9 cellular contexts compared by ENCODE assay signal in the genomic region with DNA sequence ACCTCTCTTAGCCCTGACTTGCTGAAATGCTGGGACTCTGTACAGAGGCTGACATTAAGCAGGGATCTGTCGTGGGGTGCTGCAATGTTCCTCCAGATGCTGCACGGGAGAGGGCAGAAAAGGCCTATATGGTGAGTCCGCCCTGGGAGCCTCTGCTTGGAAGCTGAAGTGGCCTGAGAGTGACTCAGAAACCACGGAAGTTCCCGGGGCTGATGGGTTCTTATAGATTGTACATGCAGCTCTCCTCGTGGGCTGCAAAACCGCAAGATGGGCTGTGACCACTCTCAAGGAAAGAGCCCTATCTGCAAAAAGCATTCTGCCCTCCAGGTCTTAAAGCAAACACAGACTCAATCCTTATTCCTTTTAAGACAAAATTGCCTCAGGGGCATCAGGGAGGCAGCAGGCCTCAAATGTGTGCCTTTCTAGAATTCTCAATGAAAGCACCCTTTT. TPM values are rescaled to one million over a fixed set of nuclear protein-coding genes. Genes with fewer than 3 reads are reported as not detected.
DNase-seq lines count a peak whose midpoint lies in the region; ATAC-seq lines count a peak whose summit lies in the region.
"Had no signal": no experiment of that assay in that cellular context is flagged by ENCODE, and none has a peak within 500 bp of the region (broad histone marks: within the 10 kb centered on the region; RNA-seq: fewer than 3 reads in every experiment).

No MANE protein-coding gene starts in this region.

- DNase-seq in ELR (ENCODE audit: low read depth) (peak; percentile 96), HUDEP-2 (lab: John Stamatoyannopoulos, UW; ENCODE audit: unreplicated experiment in 76 of 76) (peak in 74 of 76 experiments; percentile 38 to 93 (median 79)), mucosa of gallbladder (ENCODE audit: low spot score) (peak; percentile 26), NCI-H510A (lab: John Stamatoyannopoulos, UW) (no peak)
- peak; percentile 25 for DNase-seq in activated naive CD8-positive, alpha-beta T cell treated with anti-CD3 and anti-CD28 coated beads for 36 hours
- no peak for DNase-seq in activated CD4-positive, alpha-beta T cell treated with anti-CD3 and anti-CD28 coated beads, Interleukin-2, amount 50 U/mL, for 1 hour
- DNase-seq in stimulated activated CD4-positive, alpha-beta T cell treated with anti-CD3 and anti-CD28 coated beads, Interleukin-12 subunit alpha, Interleukin-12 subunit beta, amount 100 ng/mL, for 4 hours = no peak
- DNase-seq: left cardiac atrium had no signal

- H3K4me1 Mint-ChIP-seq in activated naive CD8-positive, alpha-beta T cell treated with anti-CD3 and anti-CD28 coated beads for 36 hours = peaks cover 14% of the 10 kb centered on the region

- no peaks in the 10 kb centered on the region for H3K9me3 Mint-ChIP-seq in activated naive CD8-positive, alpha-beta T cell treated with anti-CD3 and anti-CD28 coated beads for 36 hours

- no peak overlapping the region for H3K4me3 Mint-ChIP-seq in activated naive CD8-positive, alpha-beta T cell treated with anti-CD3 and anti-CD28 coated beads for 36 hours

- peaks cover 4% of the 10 kb centered on the region for H3K27me3 Mint-ChIP-seq in activated naive CD8-positive, alpha-beta T cell treated with anti-CD3 and anti-CD28 coated beads for 36 hours

- no peak overlapping the region for H3K27ac Mint-ChIP-seq in activated naive CD8-positive, alpha-beta T cell treated with anti-CD3 and anti-CD28 coated beads for 36 hours

- no peaks in the 10 kb centered on the region for H3K36me3 Mint-ChIP-seq in activated naive CD8-positive, alpha-beta T cell treated with anti-CD3 and anti-CD28 coated beads for 36 hours

- no peak for ATAC-seq in HG03135 (IDR thresholded peaks at IDR 0.05; ENCODE audit: unreplicated experiment)
- ATAC-seq: left cardiac atrium had no signal

RNA-seq across cellular contexts. Expression of gene SLC43A3, which starts 5.8 kb away (rescaled TPM):
- total RNA-seq in activated naive CD8-positive, alpha-beta T cell treated with anti-CD3 and anti-CD28 coated beads for 36 hours = 100 to 1,000 TPM; 331 to 348 TPM
- 39.5 TPM for total RNA-seq in mucosa of gallbladder

RNA-seq across cellular contexts. Expression of gene RTN4RL2, which starts 27.6 kb away (rescaled TPM):
- total RNA-seq in activated naive CD8-positive, alpha-beta T cell treated with anti-CD3 and anti-CD28 coated beads for 36 hours = under 1 TPM; 0.43 to 0.44 TPM
- total RNA-seq in mucosa of gallbladder = 19.2 TPM

RNA-seq across cellular contexts. Expression of gene PRG2, which starts 42.3 kb away (rescaled TPM):
- total RNA-seq in activated naive CD8-positive, alpha-beta T cell treated with anti-CD3 and anti-CD28 coated beads for 36 hours = 1 to 10 TPM in 1 of 2 experiments, under 1 TPM in 1; 0.54 to 2.1 TPM
- 0.26 TPM for total RNA-seq in mucosa of gallbladder
- total RNA-seq: left cardiac atrium had no signal

RNA-seq across cellular contexts. Expression of gene PRG3, which starts 51.8 kb away (rescaled TPM):
- total RNA-seq in activated naive CD8-positive, alpha-beta T cell treated with anti-CD3 and anti-CD28 coated beads for 36 hours = not detected
- total RNA-seq in mucosa of gallbladder = not detected
- total RNA-seq: left cardiac atrium had no signal

Comparison
In these comparisons a context has a peak if more than half of its experiments do, and no peak if none do; other contexts are left out.
1. DNase-seq: peak in ELR (single experiment), HUDEP-2 (74 of 76), activated naive CD8-positive, alpha-beta T cell treated with anti-CD3 and anti-CD28 coated beads for 36 hours (single experiment) and mucosa of gallbladder (single experiment); none in activated CD4-positive, alpha-beta T cell treated with anti-CD3 and anti-CD28 coated beads, Interleukin-2, amount 50 U/mL, for 1 hour (single experiment), NCI-H510A (single experiment) and stimulated activated CD4-positive, alpha-beta T cell treated with anti-CD3 and anti-CD28 coated beads, Interleukin-12 subunit alpha, Interleukin-12 subunit beta, amount 100 ng/mL, for 4 hours (single experiment).
2. RNA of gene RTN4RL2, which starts 27.6 kb away (total RNA-seq): 19.2 TPM in mucosa of gallbladder (single experiment); 0.43 to 0.44 TPM in activated naive CD8-positive, alpha-beta T cell treated with anti-CD3 and anti-CD28 coated beads for 36 hours; every median in the first group is over 10 times any median in the second.